ENCODE assay signal across 41 cellular contexts in genomic region chr3:127256138-127256537, GRCh38. TPM values are rescaled to one million over a fixed set of nuclear protein-coding genes. Genes with fewer than 3 reads are reported as not detected.
"Had no signal": no experiment of that assay in that cellular context is flagged by ENCODE, and none has a peak within 500 bp of the region (broad histone marks: within the 10 kb centered on the region; RNA-seq: fewer than 3 reads in every experiment).

No MANE protein-coding gene starts in this region.

- H3K9me3 Mint-ChIP-seq: activated naive CD4-positive, alpha-beta T cell treated with anti-CD3 and anti-CD28 coated beads for 36 hours; activated naive CD4-positive, alpha-beta T cell treated with anti-CD3 and anti-CD28 coated beads, Interleukin-2, amount 10 ng/mL, durations not matched to agents 7 days and 5 days; activated naive CD4-positive, alpha-beta T cell treated with anti-CD3 and anti-CD28 coated beads, Interleukin-2, amount 50 U/mL, for 24 hours; activated naive CD4-positive, alpha-beta T cell treated with anti-CD3 and anti-CD28 coated beads, Interleukin-2, amount 50 U/mL, for 72 hours; activated naive CD8-positive, alpha-beta T cell treated with anti-CD3 and anti-CD28 coated beads for 36 hours; activated naive CD8-positive, alpha-beta T cell treated with anti-CD3 and anti-CD28 coated beads, Interleukin-2, amount 50 U/mL, for 24 hours; activated T-cell treated with anti-CD3 and anti-CD28 coated beads, Interleukin-2, amount 50 U/mL, for 24 hours; activated T-cell treated with anti-CD3 and anti-CD28 coated beads, Interleukin-2, amount 50 U/mL, for 4 hours; activated T-helper 1 cell treated with anti-CD3 and anti-CD28 coated beads, Interleukin-12 subunit alpha, Interleukin-12 subunit beta, Interleukin-2, Interleukin-4 antibody, amounts not matched to agents 30 ng/mL and 10 ng/mL and 1 ng/mL, durations not matched to agents 14 hours and 24 hours and 36 hours; activated T-helper 17 cell treated with anti-CD3 and anti-CD28 coated beads, Interleukin-2, amount 50 U/mL, for 72 hours; activated T-helper 2 cell treated with anti-CD3 and anti-CD28 coated beads, Interferon-gamma antibody, Interleukin-2, Interleukin-4, amounts not matched to agents 10 μg/mL and 5 μg/mL and 100 μg/mL, durations not matched to agents 14 hours and 24 hours and 36 hours; central memory CD8-positive, alpha-beta T cell had no signal

- H3K4me1 Mint-ChIP-seq: activated naive CD4-positive, alpha-beta T cell treated with anti-CD3 and anti-CD28 coated beads, Interleukin-2, amount 10 ng/mL, durations not matched to agents 7 days and 5 days; activated naive CD4-positive, alpha-beta T cell treated with anti-CD3 and anti-CD28 coated beads, Interleukin-2, amount 50 U/mL, for 24 hours; activated naive CD8-positive, alpha-beta T cell treated with anti-CD3 and anti-CD28 coated beads for 36 hours; activated naive CD8-positive, alpha-beta T cell treated with anti-CD3 and anti-CD28 coated beads, Interleukin-2, amount 10 ng/mL, durations not matched to agents 7 days and 5 days; activated naive CD8-positive, alpha-beta T cell treated with anti-CD3 and anti-CD28 coated beads, Interleukin-2, amount 50 U/mL, for 24 hours; activated T-helper 17 cell treated with anti-CD3 and anti-CD28 coated beads, Interleukin-2, amount 50 U/mL, for 72 hours; central memory CD8-positive, alpha-beta T cell had no signal

- H3K4me1 ChIP-seq: adrenal gland, ascending aorta, body of pancreas, breast epithelium had no signal

- H3K27ac Mint-ChIP-seq: activated naive CD4-positive, alpha-beta T cell treated with anti-CD3 and anti-CD28 coated beads for 36 hours; activated naive CD4-positive, alpha-beta T cell treated with anti-CD3 and anti-CD28 coated beads, Interleukin-2, amount 10 ng/mL, durations not matched to agents 7 days and 5 days; activated naive CD4-positive, alpha-beta T cell treated with anti-CD3 and anti-CD28 coated beads, Interleukin-2, amount 50 U/mL, for 24 hours; activated naive CD8-positive, alpha-beta T cell; activated naive CD8-positive, alpha-beta T cell treated with anti-CD3 and anti-CD28 coated beads for 36 hours; activated naive CD8-positive, alpha-beta T cell treated with anti-CD3 and anti-CD28 coated beads, Interleukin-2, amount 10 ng/mL, durations not matched to agents 7 days and 5 days; activated naive CD8-positive, alpha-beta T cell treated with anti-CD3 and anti-CD28 coated beads, Interleukin-2, amount 50 U/mL, for 24 hours; activated T-cell treated with anti-CD3 and anti-CD28 coated beads, Interleukin-2, amount 50 U/mL, for 24 hours; activated T-cell treated with anti-CD3 and anti-CD28 coated beads, Interleukin-2, amount 50 U/mL, for 72 hours; activated T-helper 1 cell treated with anti-CD3 and anti-CD28 coated beads, Interleukin-12 subunit alpha, Interleukin-12 subunit beta, Interleukin-2, Interleukin-4 antibody, amounts not matched to agents 30 ng/mL and 10 ng/mL and 1 ng/mL, durations not matched to agents 14 hours and 24 hours and 36 hours; activated T-helper 17 cell treated with anti-CD3 and anti-CD28 coated beads, Interleukin-2, amount 50 U/mL, for 72 hours; activated T-helper 2 cell treated with anti-CD3 and anti-CD28 coated beads, Interferon-gamma antibody, Interleukin-2, Interleukin-4, amounts not matched to agents 10 μg/mL and 5 μg/mL and 100 μg/mL, durations not matched to agents 14 hours and 24 hours and 36 hours had no signal

- H3K36me3 ChIP-seq: adrenal gland, ascending aorta, brain microvascular endothelial cell, breast epithelium, cardiac muscle cell had no signal

- H3K27me3 Mint-ChIP-seq: activated naive CD8-positive, alpha-beta T cell; activated naive CD8-positive, alpha-beta T cell treated with anti-CD3 and anti-CD28 coated beads, Interleukin-2, amount 10 ng/mL, durations not matched to agents 7 days and 5 days had no signal

- H3K4me3 ChIP-seq: adrenal gland, ascending aorta, body of pancreas, breast epithelium, cardiac muscle cell had no signal

- DNase-seq: activated effector memory CD4-positive, alpha-beta T cell treated with anti-CD3 and anti-CD28 coated beads, Interleukin-2, amount 50 U/mL, for 16 hours; activated effector memory CD4-positive, alpha-beta T cell treated with Interleukin-2 at 50 U/mL for 16 hours; activated gamma-delta T cell; activated gamma-delta T cell treated with Interleukin-2 at 50 U/mL for 16 hours; activated naive CD4-positive, alpha-beta T cell; activated naive CD4-positive, alpha-beta T cell treated with anti-CD3 and anti-CD28 coated beads for 36 hours; activated naive CD4-positive, alpha-beta T cell treated with anti-CD3 and anti-CD28 coated beads, Interleukin-2, amount 10 ng/mL, durations not matched to agents 7 days and 5 days; activated naive CD4-positive, alpha-beta T cell treated with anti-CD3 and anti-CD28 coated beads, Interleukin-2, amount 50 U/mL, for 16 hours; activated naive CD4-positive, alpha-beta T cell treated with Interleukin-2 at 50 U/mL for 16 hours; activated naive CD8-positive, alpha-beta T cell treated with anti-CD3 and anti-CD28 coated beads for 36 hours; activated naive CD8-positive, alpha-beta T cell treated with anti-CD3 and anti-CD28 coated beads, Interleukin-2, amount 10 ng/mL, durations not matched to agents 7 days and 5 days; activated naive CD8-positive, alpha-beta T cell treated with anti-CD3 and anti-CD28 coated beads, Interleukin-2, amount 50 U/mL, for 24 hours; activated T-cell treated with anti-CD3 and anti-CD28 coated beads for 4 hours; activated T-cell treated with anti-CD3 and anti-CD28 coated beads, Interleukin-2, amount 50 U/mL, for 1 hour; activated T-cell treated with anti-CD3 and anti-CD28 coated beads, Interleukin-2, amount 50 U/mL, for 24 hours; activated T-cell treated with anti-CD3 and anti-CD28 coated beads, Interleukin-2, amount 50 U/mL, for 4 hours; activated T-cell treated with anti-CD3 and anti-CD28 coated beads, Interleukin-2, amount 50 U/mL, for 48 hours; activated T-cell treated with anti-CD3 and anti-CD28 coated beads, Interleukin-2, amount 50 U/mL, for 72 hours; adrenal gland; amniotic stem cell; amygdala; anterior cingulate cortex; aorta; body of pancreas; brain microvascular endothelial cell; caudate nucleus; central memory CD4-positive, alpha-beta T cell had no signal

- H3K4me3 Mint-ChIP-seq: activated naive CD4-positive, alpha-beta T cell treated with anti-CD3 and anti-CD28 coated beads for 36 hours; activated naive CD4-positive, alpha-beta T cell treated with anti-CD3 and anti-CD28 coated beads, Interleukin-2, amount 10 ng/mL, durations not matched to agents 7 days and 5 days; activated naive CD4-positive, alpha-beta T cell treated with anti-CD3 and anti-CD28 coated beads, Interleukin-2, amount 50 U/mL, for 24 hours; activated naive CD8-positive, alpha-beta T cell; activated naive CD8-positive, alpha-beta T cell treated with anti-CD3 and anti-CD28 coated beads for 36 hours; activated naive CD8-positive, alpha-beta T cell treated with anti-CD3 and anti-CD28 coated beads, Interleukin-2, amount 10 ng/mL, durations not matched to agents 7 days and 5 days; activated naive CD8-positive, alpha-beta T cell treated with anti-CD3 and anti-CD28 coated beads, Interleukin-2, amount 50 U/mL, for 24 hours; activated T-cell treated with anti-CD3 and anti-CD28 coated beads, Interleukin-2, amount 50 U/mL, for 24 hours; activated T-cell treated with anti-CD3 and anti-CD28 coated beads, Interleukin-2, amount 50 U/mL, for 4 hours; activated T-cell treated with anti-CD3 and anti-CD28 coated beads, Interleukin-2, amount 50 U/mL, for 72 hours; activated T-helper 1 cell treated with anti-CD3 and anti-CD28 coated beads, Interleukin-12 subunit alpha, Interleukin-12 subunit beta, Interleukin-2, Interleukin-4 antibody, amounts not matched to agents 30 ng/mL and 10 ng/mL and 1 ng/mL, durations not matched to agents 14 hours and 24 hours and 36 hours; activated T-helper 17 cell treated with anti-CD3 and anti-CD28 coated beads, Interleukin-2, amount 50 U/mL, for 72 hours; brain; central memory CD8-positive, alpha-beta T cell had no signal

- H3K27me3 ChIP-seq: adrenal gland, ascending aorta, body of pancreas, brain microvascular endothelial cell, breast epithelium, cardiac muscle cell had no signal

- H3K9me3 ChIP-seq: adrenal gland, ascending aorta, body of pancreas, breast epithelium had no signal

- H3K27ac ChIP-seq: adrenal gland, ascending aorta, body of pancreas, brain microvascular endothelial cell, breast epithelium, cardiac muscle cell had no signal

- H3K36me3 Mint-ChIP-seq: activated naive CD4-positive, alpha-beta T cell treated with anti-CD3 and anti-CD28 coated beads, Interleukin-2, amount 10 ng/mL, durations not matched to agents 7 days and 5 days; activated naive CD4-positive, alpha-beta T cell treated with anti-CD3 and anti-CD28 coated beads, Interleukin-2, amount 50 U/mL, for 24 hours; activated naive CD4-positive, alpha-beta T cell treated with anti-CD3 and anti-CD28 coated beads, Interleukin-2, amount 50 U/mL, for 72 hours; activated naive CD8-positive, alpha-beta T cell; activated naive CD8-positive, alpha-beta T cell treated with anti-CD3 and anti-CD28 coated beads for 36 hours; activated naive CD8-positive, alpha-beta T cell treated with anti-CD3 and anti-CD28 coated beads, Interleukin-2, amount 10 ng/mL, durations not matched to agents 7 days and 5 days; brain had no signal

- ATAC-seq: activated naive CD4-positive, alpha-beta T cell treated with anti-CD3 and anti-CD28 coated beads, Interleukin-2, amount 50 U/mL, for 72 hours; activated naive CD8-positive, alpha-beta T cell treated with anti-CD3 and anti-CD28 coated beads, Interleukin-2, amount 50 U/mL, for 24 hours; activated T-cell treated with anti-CD3 and anti-CD28 coated beads, Interleukin-2, amount 50 U/mL, for 4 hours; activated T-cell treated with anti-CD3 and anti-CD28 coated beads, Interleukin-2, amount 50 U/mL, for 72 hours; activated T-helper 17 cell treated with anti-CD3 and anti-CD28 coated beads, Interleukin-2, amount 50 U/mL, for 72 hours; body of pancreas had no signal

RNA-seq across cellular contexts. Expression of gene PRR20G, which starts 31.7 kb away (rescaled TPM):
- total RNA-seq: activated naive CD4-positive, alpha-beta T cell treated with anti-CD3 and anti-CD28 coated beads for 36 hours; activated naive CD4-positive, alpha-beta T cell treated with anti-CD3 and anti-CD28 coated beads, Interleukin-2, amount 50 U/mL, for 72 hours; activated naive CD8-positive, alpha-beta T cell treated with anti-CD3 and anti-CD28 coated beads for 36 hours; activated naive CD8-positive, alpha-beta T cell treated with anti-CD3 and anti-CD28 coated beads, Interleukin-2, amount 10 ng/mL, durations not matched to agents 7 days and 5 days; activated T-cell treated with anti-CD3 and anti-CD28 coated beads, Interleukin-2, amount 50 U/mL, for 4 hours; activated T-cell treated with anti-CD3 and anti-CD28 coated beads, Interleukin-2, amount 50 U/mL, for 72 hours; activated T-helper 1 cell treated with anti-CD3 and anti-CD28 coated beads, Interleukin-12 subunit alpha, Interleukin-12 subunit beta, Interleukin-2, Interleukin-4 antibody, amounts not matched to agents 30 ng/mL and 10 ng/mL and 1 ng/mL, durations not matched to agents 14 hours and 24 hours and 36 hours; activated T-helper 17 cell treated with anti-CD3 and anti-CD28 coated beads, Interleukin-2, amount 50 U/mL, for 72 hours; activated T-helper 2 cell treated with anti-CD3 and anti-CD28 coated beads, Interferon-gamma antibody, Interleukin-2, Interleukin-4, amounts not matched to agents 10 μg/mL and 5 μg/mL and 100 μg/mL, durations not matched to agents 14 hours and 24 hours and 36 hours; adrenal gland; aorta; ascending aorta; astrocyte; body of pancreas; breast epithelium; bronchial epithelial cell; cardiac muscle cell; cardiac septum had no signal
